ENCODE assay signal across 8 cellular contexts in genomic region chr5:90020575-90021535, GRCh38.
DNase-seq lines count a peak whose midpoint lies in the region; ATAC-seq and TF ChIP-seq lines count a peak whose summit lies in the region.

No MANE protein-coding gene starts in this region.

- DNase-seq in GM13976 (ENCODE audit: low spot score) (peak; percentile 21), HCT116 (ENCODE audit: low read depth, low spot score) (peak; percentile 51), MG63 (peak; percentile 5), colonic mucosa (no peak), naive B cell (peak; percentile 25), ecto neural progenitor cell (ENCODE audit: low spot score) (no peak)
- DNase-seq in activated CD4-positive, alpha-beta T cell treated with anti-CD3 and anti-CD28 coated beads for 4 hours, result no peak
- DNase-seq in activated effector memory CD4-positive, alpha-beta T cell treated with Interleukin-2 at 50 U/mL for 16 hours, result no peak

- H3K27ac ChIP-seq in HCT116 (ENCODE audit: low read depth, low read length) (peak overlapping the region; percentile 8; the same call in 1 of the 2 replicates), colonic mucosa (peak overlapping the region; percentile 46)

- H3K9me2 ChIP-seq in HCT116 (ENCODE audit: insufficient read depth), result no peaks in the 10 kb centered on the region

- H3K4me3 Mint-ChIP-seq in naive B cell, result no peak overlapping the region

- CTCF ChIA-PET in HCT116 (lab: Charles Lee), result no interaction called here

- no peak for TF ChIP-seq POLR2A in HCT116 (IDR thresholded peaks at IDR 0.05; ENCODE audit: borderline replicate concordance, extremely low read depth, insufficient read depth, insufficient read length)

- H3K9me3 ChIP-seq in HCT116 (ENCODE audit: control insufficient read depth in 1 of 2, insufficient read depth in 1 of 2, low read depth in 1 of 2, low read length in 2 of 2) (no peaks in the 10 kb centered on the region), MG63 (no peaks in the 10 kb centered on the region), colonic mucosa (no peaks in the 10 kb centered on the region)

- peak overlapping the region; percentile 91 for H2AFZ ChIP-seq in HCT116 (ENCODE audit: low read depth, low read length, poor library complexity, severe bottlenecking)

- no peaks in the 10 kb centered on the region for H3K36me3 ChIP-seq in HCT116 (ENCODE audit: control insufficient read depth in 1 of 2, insufficient read depth in 2 of 2, low read length in 2 of 2)
- no peaks in the 10 kb centered on the region for H3K36me3 ChIP-seq in MG63
- no peaks in the 10 kb centered on the region for H3K36me3 ChIP-seq in colonic mucosa

- H3K79me2 ChIP-seq in HCT116 (ENCODE audit: insufficient read depth, low read length), result no peaks in the 10 kb centered on the region

- TF ChIP-seq RAD21 in HCT116 (IDR thresholded peaks at IDR 0.05; ENCODE audit: low read depth), result no peak

- RAD21 ChIA-PET in HCT116 (lab: Charles Lee; ENCODE audit: low non-redundant PET in 1 of 2, low total read pairs in 2 of 2, uncharacterized antibody in 2 of 2, unreplicated experiment in 2 of 2), result no interaction called here

- H3K4me1 Mint-ChIP-seq in naive B cell, result peaks cover 10 to 11% (median 11%) of the 10 kb centered on the region in 3 donors

- H3K27me3 ChIP-seq in HCT116 (ENCODE audit: insufficient read depth, low read length) (no peaks in the 10 kb centered on the region), MG63 (no peaks in the 10 kb centered on the region), colonic mucosa (no peaks in the 10 kb centered on the region)

- BruUV-seq in HCT116 (replicated peaks; lab: Mats Ljungman, UMichigan), result no TSS peak

- H3K27me3 Mint-ChIP-seq in naive B cell, result peaks cover 0 to 5% (median 4%) of the 10 kb centered on the region in 3 donors

- ATAC-seq in HCT116 (peak; percentile 58; the same call in 1 of the 2 replicates), naive B cell (ENCODE audit: low read depth in 2 of 2) (peak; percentile 85 to 96)

- peaks cover 2 to 11% of the 10 kb centered on the region in 2 experiments; a peak in 3 of 4 replicates for H3K4me1 ChIP-seq in HCT116 (ENCODE audit: control insufficient read depth in 1 of 2, insufficient read depth in 2 of 2, low read length in 2 of 2)
- H3K4me1 ChIP-seq in colonic mucosa, result no peaks in the 10 kb centered on the region

- peak overlapping the region; percentile 29 to 46 for H3K4me3 ChIP-seq in HCT116 (replicated peaks in 1 of 2; ENCODE audit: low read depth in 1 of 2, low read length in 2 of 2)
- H3K4me3 ChIP-seq in MG63, result peak overlapping the region; percentile 28
- H3K4me3 ChIP-seq in colonic mucosa, result no peak overlapping the region

- in situ Hi-C loops in GM13976 (cut with MboI; ENCODE audit: low sequenced_read_pairs, unreplicated experiment), result no loop called here

- H3K27ac Mint-ChIP-seq in naive B cell, result peak overlapping the region in 1 of 6 donors; percentile 76

- no peaks in the 10 kb centered on the region for H3K36me3 Mint-ChIP-seq in naive B cell

- intact Hi-C loops in HCT116 (cut with micrococcal nuclease) (no loop called here), colonic mucosa (cut with DNase I) (no loop called here)

- POLR2A ChIA-PET in HCT116 (lab: Charles Lee), result no interaction called here

- TF ChIP-seq CTCF in GM13976 (IDR thresholded peaks at IDR 0.05; ENCODE audit: borderline replicate concordance, control extremely low read depth, extremely low read depth, insufficient read depth, missing control alignments), result no peak
- no peak for TF ChIP-seq CTCF in HCT116 (IDR thresholded peaks at IDR 0.05 in 2 of 3, conservative IDR thresholded peaks at IDR 0.05 in 1 of 3; ENCODE audit: borderline replicate concordance in 1 of 3, insufficient read depth in 1 of 3, low read depth in 2 of 3, low read length in 2 of 3)
- TF ChIP-seq CTCF in colonic mucosa (IDR thresholded peaks at IDR 0.05), result no peak

- no peaks in the 10 kb centered on the region for H4K20me1 ChIP-seq in HCT116 (ENCODE audit: insufficient read depth)

- peak overlapping the region; percentile 71 for H3K4me2 ChIP-seq in HCT116 (ENCODE audit: low read length)

- H3K9ac ChIP-seq in HCT116 (ENCODE audit: low read length) (peak overlapping the region; percentile 18; the same call in 1 of the 2 replicates), colonic mucosa (ENCODE audit: low read depth in 2 of 2, low read length in 2 of 2) (no peak overlapping the region)

- H3K9me3 Mint-ChIP-seq in naive B cell, result no peaks in the 10 kb centered on the region

TF ChIP-seq in HCT116, 20 proteins besides CTCF, POLR2A, EP300 and RAD21:
- TF ChIP-seq POLR2AphosphoS5 (IDR thresholded peaks at IDR 0.05; ENCODE audit: low read depth, low read length) (no peak), TCF7L2 (IDR thresholded peaks at IDR 0.05; ENCODE audit: borderline replicate concordance, extremely low read depth, insufficient read depth, insufficient read length) (no peak), EZH2 (IDR thresholded peaks at IDR 0.05) (no peak), CBX3 (IDR thresholded peaks at IDR 0.05; ENCODE audit: low read depth) (0 out of 2 replicates have a peak, but pooled peaks have one; percentile 18), JUND (IDR thresholded peaks at IDR 0.05) (peak; percentile 61), ZNF274 (IDR thresholded peaks at IDR 0.05; ENCODE audit: low read depth, low read length) (no peak), SIN3A (IDR thresholded peaks at IDR 0.05; ENCODE audit: low read depth) (no peak), FOSL1 (IDR thresholded peaks at IDR 0.05; ENCODE audit: low read depth) (peak; percentile 57), SP1 (IDR thresholded peaks at IDR 0.05; ENCODE audit: low read depth) (peak; percentile 50)

Comparison
In these comparisons a context has a peak if more than half of its experiments do, and no peak if none do; other contexts are left out.
1. DNase-seq: peak in GM13976 (single experiment), HCT116 (single experiment), MG63 (single experiment) and naive B cell (single experiment); none in colonic mucosa (single experiment), activated CD4-positive, alpha-beta T cell treated with anti-CD3 and anti-CD28 coated beads for 4 hours (0 of 2), ecto neural progenitor cell (single experiment) and activated effector memory CD4-positive, alpha-beta T cell treated with Interleukin-2 at 50 U/mL for 16 hours (single experiment).